21 cellular contexts compared by ENCODE assay signal in genomic region chr5:142913728-142914338, GRCh38.
DNase-seq lines count a peak whose midpoint lies in the region; ATAC-seq and TF ChIP-seq lines count a peak whose summit lies in the region.
"Had no signal": no experiment of that assay in that cellular context is flagged by ENCODE, and none has a peak within 500 bp of the region (broad histone marks: within the 10 kb centered on the region; RNA-seq: fewer than 3 reads in every experiment).

No MANE protein-coding gene starts in this region.

- no peak overlapping the region for H3K27ac ChIP-seq in DND-41 (ENCODE audit: low read length)
- no peak overlapping the region for H3K27ac ChIP-seq in OCI-LY3 (ENCODE audit: low read length)
- peak overlapping the region; percentile 26 for H3K27ac ChIP-seq in epithelial cell of prostate
- H3K27ac ChIP-seq: prostate gland, SJSA1, upper lobe of left lung had no signal

- no peak overlapping the region for H2AFZ ChIP-seq in DND-41 (ENCODE audit: low read depth, low read length)
- no peak overlapping the region for H2AFZ ChIP-seq in OCI-LY3 (ENCODE audit: low read depth, low read length)

- H3K27me3 ChIP-seq in DND-41 (ENCODE audit: insufficient read depth, low read length, poor library complexity) (no peaks in the 10 kb centered on the region), OCI-LY3 (ENCODE audit: low read depth, low read length) (no peaks in the 10 kb centered on the region)
- H3K27me3 ChIP-seq: SJSA1, upper lobe of left lung had no signal

- H3K36me3 ChIP-seq in DND-41 (ENCODE audit: insufficient read depth, low read length) (peaks cover 30% of the 10 kb centered on the region), OCI-LY3 (replicated peaks; ENCODE audit: low read depth, low read length) (no peaks in the 10 kb centered on the region)
- H3K36me3 ChIP-seq: prostate gland had no signal

- no peak for DNase-seq in DND-41
- DNase-seq in epithelial cell of prostate (ENCODE audit: low read depth, low spot score): peak; percentile 60
- DNase-seq in progenitor cell of endocrine pancreas (ENCODE audit: low spot score, unreplicated experiment): no peak
- no peak for DNase-seq in inferior parietal cortex (ENCODE audit: extremely low spot score)
- no peak for DNase-seq in activated CD4-positive, CD25-positive, alpha-beta regulatory T cell treated with anti-CD3 and anti-CD28 coated beads, Interleukin-2, amount 50 U/mL, for 72 hours
- DNase-seq: activated CD4-positive, alpha-beta T cell treated with anti-CD3 and anti-CD28 coated beads for 36 hours; activated gamma-delta T cell treated with Interleukin-2 at 50 U/mL for 16 hours; amniotic stem cell; CD4-positive, alpha-beta T cell; IMR-90; naive B cell; NCI-H187; NCI-H446; stimulated activated naive CD4-positive, alpha-beta T cell treated with Interleukin-2 at 50 U/mL for 16 hours; T-helper 9 cell; upper lobe of left lung had no signal

- H3K4me2 ChIP-seq in DND-41 (ENCODE audit: insufficient read depth, low read length) (no peak overlapping the region), OCI-LY3 (ENCODE audit: low read length) (no peak overlapping the region)

- no peaks in the 10 kb centered on the region for H3K79me2 ChIP-seq in DND-41 (ENCODE audit: insufficient read depth, low read length)
- no peaks in the 10 kb centered on the region for H3K79me2 ChIP-seq in OCI-LY3 (ENCODE audit: low read length)

- H3K27me3 Mint-ChIP-seq in progenitor cell of endocrine pancreas: no peaks in the 10 kb centered on the region
- H3K27me3 Mint-ChIP-seq: activated CD4-positive, alpha-beta T cell treated with anti-CD3 and anti-CD28 coated beads for 36 hours; CD4-positive, alpha-beta T cell; naive B cell had no signal

- no peaks in the 10 kb centered on the region for H3K4me1 ChIP-seq in DND-41 (ENCODE audit: insufficient read depth, low read length)
- H3K4me1 ChIP-seq in OCI-LY3 (ENCODE audit: low read length): peaks cover 12% of the 10 kb centered on the region
- H3K4me1 ChIP-seq: prostate gland, SJSA1 had no signal

- H3K36me3 Mint-ChIP-seq in progenitor cell of endocrine pancreas (ENCODE audit: insufficient read depth): peaks cover 2% of the 10 kb centered on the region

- H3K9me3 Mint-ChIP-seq in progenitor cell of endocrine pancreas (ENCODE audit: low read depth): no peaks in the 10 kb centered on the region
- H3K9me3 Mint-ChIP-seq: CD4-positive, alpha-beta T cell; naive B cell had no signal

- H3K4me3 ChIP-seq in DND-41 (ENCODE audit: low read depth in 1 of 2, low read length in 2 of 2): no peak overlapping the region
- no peak overlapping the region for H3K4me3 ChIP-seq in OCI-LY3 (ENCODE audit: low read length)
- H3K4me3 ChIP-seq: prostate gland, SJSA1, upper lobe of left lung had no signal

- H3K9ac ChIP-seq in DND-41 (ENCODE audit: low read depth, low read length) (no peak overlapping the region), OCI-LY3 (ENCODE audit: low read length) (no peak overlapping the region)

- H3K4me1 Mint-ChIP-seq in progenitor cell of endocrine pancreas (ENCODE audit: low read depth): peaks cover 40% of the 10 kb centered on the region
- H3K4me1 Mint-ChIP-seq: activated CD4-positive, alpha-beta T cell treated with anti-CD3 and anti-CD28 coated beads for 36 hours had no signal

- TF ChIP-seq CTCF in DND-41 (IDR thresholded peaks at IDR 0.05; ENCODE audit: borderline replicate concordance, extremely low read depth, low read length, poor library complexity, severe bottlenecking) (peak; percentile 16), OCI-LY3 (IDR thresholded peaks at IDR 0.05; ENCODE audit: low read depth, low read length) (peak; percentile 19), progenitor cell of endocrine pancreas (IDR thresholded peaks at IDR 0.05; ENCODE audit: unreplicated experiment) (peak; percentile 25)

- H3K4me3 Mint-ChIP-seq in progenitor cell of endocrine pancreas (ENCODE audit: low read depth): no peak overlapping the region
- H3K4me3 Mint-ChIP-seq: activated CD4-positive, alpha-beta T cell treated with anti-CD3 and anti-CD28 coated beads for 36 hours; CD4-positive, alpha-beta T cell; naive B cell had no signal

- ATAC-seq in DND-41 (ENCODE audit: insufficient read depth, low read depth) (no peak), HG03460 (IDR thresholded peaks at IDR 0.05; ENCODE audit: unreplicated experiment) (no peak), HG02759 (IDR thresholded peaks at IDR 0.05; ENCODE audit: unreplicated experiment) (no peak)
- ATAC-seq: activated CD4-positive, alpha-beta T cell treated with anti-CD3 and anti-CD28 coated beads for 36 hours had no signal

- H3K27ac Mint-ChIP-seq in progenitor cell of endocrine pancreas: no peak overlapping the region
- H3K27ac Mint-ChIP-seq: activated CD4-positive, alpha-beta T cell treated with anti-CD3 and anti-CD28 coated beads for 36 hours; CD4-positive, alpha-beta T cell had no signal

- H4K20me1 ChIP-seq in DND-41 (ENCODE audit: insufficient read depth, low read length): no peaks in the 10 kb centered on the region
- H4K20me1 ChIP-seq in OCI-LY3 (ENCODE audit: insufficient read depth, low read length): no peaks in the 10 kb centered on the region

- H3K9me3 ChIP-seq in DND-41 (ENCODE audit: insufficient read depth, low read length, severe bottlenecking): no peaks in the 10 kb centered on the region
- no peaks in the 10 kb centered on the region for H3K9me3 ChIP-seq in OCI-LY3 (ENCODE audit: insufficient read depth, low read length)
- H3K9me3 ChIP-seq: prostate gland, SJSA1, upper lobe of left lung had no signal
